25 cellular contexts compared by ENCODE assay signal in genomic region chr6:32833599-32834155, GRCh38. TPM values are rescaled to one million over a fixed set of nuclear protein-coding genes. Genes with fewer than 3 reads are reported as not detected.
DNase-seq lines count a peak whose midpoint lies in the region; ATAC-seq lines count a peak whose summit lies in the region.
"Had no signal": no experiment of that assay in that cellular context is flagged by ENCODE, and none has a peak within 500 bp of the region (broad histone marks: within the 10 kb centered on the region; RNA-seq: fewer than 3 reads in every experiment).

No MANE protein-coding gene starts in this region.

- no peak overlapping the region for H3K4me3 Mint-ChIP-seq in activated naive CD4-positive, alpha-beta T cell treated with anti-CD3 and anti-CD28 coated beads for 36 hours
- H3K4me3 Mint-ChIP-seq in activated naive CD8-positive, alpha-beta T cell treated with anti-CD3 and anti-CD28 coated beads for 36 hours, result peak overlapping the region; percentile 83
- H3K4me3 Mint-ChIP-seq: endodermal cell, mesothelial cell of epicardium had no signal

- no peaks in the 10 kb centered on the region for H4K20me1 ChIP-seq in Karpas-422 (ENCODE audit: insufficient read depth, low read depth, low read length)

- H2AK5ac ChIP-seq in trophoblast cell (ENCODE audit: low read length), result no peak overlapping the region

- H3K4me3 ChIP-seq in Karpas-422 (ENCODE audit: low read length) (no peak overlapping the region), trophoblast cell (ENCODE audit: low read depth, low read length) (no peak overlapping the region)
- H3K4me3 ChIP-seq: gastroesophageal sphincter, GM23248, smooth muscle cell had no signal

- H3K4me1 Mint-ChIP-seq in activated naive CD4-positive, alpha-beta T cell treated with anti-CD3 and anti-CD28 coated beads for 36 hours (ENCODE audit: low read depth), result peaks cover 73% of the 10 kb centered on the region
- peaks cover 65% of the 10 kb centered on the region for H3K4me1 Mint-ChIP-seq in activated naive CD8-positive, alpha-beta T cell treated with anti-CD3 and anti-CD28 coated beads for 36 hours

- H3K4me1 ChIP-seq in Karpas-422 (ENCODE audit: low read length), result peaks cover 45% of the 10 kb centered on the region
- H3K4me1 ChIP-seq in trophoblast cell (ENCODE audit: control insufficient read depth in 1 of 2, insufficient read depth in 2 of 2, low read length in 2 of 2), result peaks cover 5 to 6% of the 10 kb centered on the region in 2 experiments

- peaks cover 54% of the 10 kb centered on the region for H3K79me2 ChIP-seq in Karpas-422 (ENCODE audit: low read length)
- H3K79me2 ChIP-seq in trophoblast cell (ENCODE audit: control insufficient read depth, insufficient read depth, low read length, poor library complexity), result no peaks in the 10 kb centered on the region

- H2BK120ac ChIP-seq in trophoblast cell (ENCODE audit: insufficient read depth, low read length, poor library complexity), result no peak overlapping the region

- no peak for ATAC-seq in GM21723 (IDR thresholded peaks at IDR 0.05; ENCODE audit: unreplicated experiment)
- ATAC-seq: gastroesophageal sphincter, left ventricle myocardium superior had no signal

- H3K27ac Mint-ChIP-seq in activated naive CD4-positive, alpha-beta T cell treated with anti-CD3 and anti-CD28 coated beads for 36 hours, result peak overlapping the region; percentile 69
- peak overlapping the region; percentile 47 for H3K27ac Mint-ChIP-seq in activated naive CD8-positive, alpha-beta T cell treated with anti-CD3 and anti-CD28 coated beads for 36 hours
- H3K27ac Mint-ChIP-seq: endodermal cell, mesothelial cell of epicardium, nephron had no signal

- H4K91ac ChIP-seq in trophoblast cell (ENCODE audit: low read depth, low read length), result no peak overlapping the region

- H4K12ac ChIP-seq in trophoblast cell (ENCODE audit: low read depth, low read length), result no peak overlapping the region

- intact Hi-C loops in activated naive CD4-positive, alpha-beta T cell treated with anti-CD3 and anti-CD28 coated beads for 36 hours (cut with micrococcal nuclease), result no loop called here

- H4K8ac ChIP-seq in trophoblast cell (ENCODE audit: low read depth, low read length), result no peak overlapping the region

- no peaks in the 10 kb centered on the region for H3K9me3 Mint-ChIP-seq in activated naive CD4-positive, alpha-beta T cell treated with anti-CD3 and anti-CD28 coated beads for 36 hours
- H3K9me3 Mint-ChIP-seq in activated naive CD8-positive, alpha-beta T cell treated with anti-CD3 and anti-CD28 coated beads for 36 hours, result no peaks in the 10 kb centered on the region
- H3K9me3 Mint-ChIP-seq: endodermal cell, mesothelial cell of epicardium, nephron had no signal

- H3K9me3 ChIP-seq in Karpas-422 (ENCODE audit: low read length) (no peaks in the 10 kb centered on the region), trophoblast cell (ENCODE audit: insufficient read depth, low read depth, low read length) (no peaks in the 10 kb centered on the region)
- H3K9me3 ChIP-seq: gastroesophageal sphincter had no signal

- H2BK12ac ChIP-seq in trophoblast cell (ENCODE audit: low read length), result no peak overlapping the region

- H3K23ac ChIP-seq in trophoblast cell (ENCODE audit: low read length), result no peak overlapping the region

- H2AFZ ChIP-seq in Karpas-422 (ENCODE audit: low read length), result no peak overlapping the region
- no peak overlapping the region for H2AFZ ChIP-seq in trophoblast cell (ENCODE audit: insufficient read depth, low read length, poor library complexity)
- H2AFZ ChIP-seq: GM23248 had no signal

- no peaks in the 10 kb centered on the region for H3K79me1 ChIP-seq in trophoblast cell (ENCODE audit: low read length)

- peaks cover 75% of the 10 kb centered on the region for H3K36me3 Mint-ChIP-seq in activated naive CD4-positive, alpha-beta T cell treated with anti-CD3 and anti-CD28 coated beads for 36 hours (ENCODE audit: low read depth)
- peaks cover 77% of the 10 kb centered on the region for H3K36me3 Mint-ChIP-seq in activated naive CD8-positive, alpha-beta T cell treated with anti-CD3 and anti-CD28 coated beads for 36 hours

- H3K27me3 ChIP-seq in Karpas-422 (ENCODE audit: low read length) (no peaks in the 10 kb centered on the region), trophoblast cell (ENCODE audit: insufficient read depth, low read length) (peaks cover 2% of the 10 kb centered on the region)
- H3K27me3 ChIP-seq: gastroesophageal sphincter had no signal

- H3K18ac ChIP-seq in trophoblast cell (ENCODE audit: low read length), result no peak overlapping the region

- CTCF ChIA-PET in activated naive CD4-positive, alpha-beta T cell treated with anti-CD3 and anti-CD28 coated beads for 36 hours (lab: Charles Lee), result interaction anchor here (2.9 kb wide), 1 partner anchor 34 kb away, joined by 15 read pairs; no protein-coding TSS in a partner anchor

- H3K14ac ChIP-seq in trophoblast cell (ENCODE audit: low read length), result no peak overlapping the region

- H3K9ac ChIP-seq in Karpas-422 (ENCODE audit: low read length) (no peak overlapping the region), trophoblast cell (ENCODE audit: low read length) (no peak overlapping the region)
- H3K9ac ChIP-seq: GM23248 had no signal

- H3K4ac ChIP-seq in trophoblast cell (ENCODE audit: low read depth, low read length), result no peak overlapping the region

- no peaks in the 10 kb centered on the region for H3K9me2 ChIP-seq in Karpas-422 (replicated peaks; ENCODE audit: insufficient read depth, low read length)

- H3K4me2 ChIP-seq in Karpas-422 (ENCODE audit: low read depth, low read length, poor library complexity, severe bottlenecking) (peak overlapping the region; percentile 18), trophoblast cell (ENCODE audit: low read length) (no peak overlapping the region)
- H3K4me2 ChIP-seq: smooth muscle cell had no signal

- H3K27ac ChIP-seq in Karpas-422 (ENCODE audit: low read length) (no peak overlapping the region), trophoblast cell (ENCODE audit: low read depth, low read length) (no peak overlapping the region)
- H3K27ac ChIP-seq: gastroesophageal sphincter, GM23248 had no signal

- no CpG with 5 or more reads among the region's 5 CpGs for WGBS in trophoblast cell (ENCODE audit: extremely low coverage, insufficient coverage, insufficient read length)

- no peak overlapping the region for H2BK5ac ChIP-seq in trophoblast cell (ENCODE audit: low read depth, low read length, poor library complexity)

- H3K36me3 ChIP-seq in Karpas-422 (ENCODE audit: insufficient read depth, low read length) (peaks cover 68% of the 10 kb centered on the region), trophoblast cell (ENCODE audit: control insufficient read depth in 1 of 2, insufficient read depth in 2 of 2, low read length in 2 of 2) (peaks cover 0 to 2% of the 10 kb centered on the region in 2 experiments)

- no peaks in the 10 kb centered on the region for H3K27me3 Mint-ChIP-seq in activated naive CD4-positive, alpha-beta T cell treated with anti-CD3 and anti-CD28 coated beads for 36 hours (ENCODE audit: low read depth)
- H3K27me3 Mint-ChIP-seq in activated naive CD8-positive, alpha-beta T cell treated with anti-CD3 and anti-CD28 coated beads for 36 hours, result no peaks in the 10 kb centered on the region

- DNase-seq in activated naive CD4-positive, alpha-beta T cell treated with anti-CD3 and anti-CD28 coated beads for 36 hours, result no peak
- DNase-seq in activated naive CD4-positive, alpha-beta T cell treated with anti-CD3 and anti-CD28 coated beads, Interleukin-2, amount 50 U/mL, for 16 hours, result no peak
- no peak for DNase-seq in Karpas-422
- DNase-seq in activated naive CD8-positive, alpha-beta T cell treated with anti-CD3 and anti-CD28 coated beads for 36 hours, result no peak
- DNase-seq in trophoblast cell, result peak; percentile 79 to 88
- no peak for DNase-seq in pons (ENCODE audit: low spot score)
- no peak for DNase-seq in stimulated activated CD4-positive, alpha-beta T cell treated with anti-CD3 and anti-CD28 coated beads, Interleukin-1b, Interleukin-23, amount 100 ng/mL, for 48 hours
- DNase-seq: activated effector memory CD4-positive, alpha-beta T cell treated with Interleukin-2 at 50 U/mL for 16 hours; C1 segment of cervical spinal cord; cortex of kidney; DMS 273 treated with DMSO at 0.1 percent for 48 hours; endodermal cell; GM23248; hypothalamus; left ventricle myocardium superior; MM.1S; NCI-H1436; NCI-H446; stimulated activated CD4-positive, alpha-beta T cell treated with anti-CD3 and anti-CD28 coated beads, Interleukin-2, amount 100 ng/mL, for 48 hours; stimulated activated naive CD4-positive, alpha-beta T cell had no signal

RNA-seq across cellular contexts. Expression of gene TAP2, which starts 4.9 kb away (rescaled TPM):
- total RNA-seq in activated naive CD4-positive, alpha-beta T cell treated with anti-CD3 and anti-CD28 coated beads for 36 hours, result 100 to 1,000 TPM; 136 to 138 TPM
- total RNA-seq in Karpas-422 (2014; rRNA removed; shearing (Covaris generic); ENCODE audit: low replicate concordance), result 93.0 and 140 TPM in 2 replicates
- 100 to 1,000 TPM; 216 to 226 TPM for total RNA-seq in activated naive CD8-positive, alpha-beta T cell treated with anti-CD3 and anti-CD28 coated beads for 36 hours
- polyA plus RNA-seq in trophoblast cell (2013), result 0.82 and 0.92 TPM in 2 replicates

RNA-seq across cellular contexts. Expression of gene PSMB8, which starts 10.2 kb away (rescaled TPM):
- total RNA-seq in activated naive CD4-positive, alpha-beta T cell treated with anti-CD3 and anti-CD28 coated beads for 36 hours, result 100 to 1,000 TPM; 286 to 308 TPM
- total RNA-seq in Karpas-422 (2014; rRNA removed; shearing (Covaris generic); ENCODE audit: low replicate concordance), result 212 and 306 TPM in 2 replicates
- total RNA-seq in activated naive CD8-positive, alpha-beta T cell treated with anti-CD3 and anti-CD28 coated beads for 36 hours, result 100 to 1,000 TPM; 385 to 393 TPM
- polyA plus RNA-seq in trophoblast cell (2013), result 0.16 and 0.17 TPM in 2 replicates

RNA-seq across cellular contexts. Expression of gene HLA-DOB, which starts 16.9 kb away (rescaled TPM):
- total RNA-seq in activated naive CD4-positive, alpha-beta T cell treated with anti-CD3 and anti-CD28 coated beads for 36 hours, result 1 to 10 TPM in 1 of 2 experiments, under 1 TPM in 1; 0.91 to 1.1 TPM
- total RNA-seq in Karpas-422 (2014; rRNA removed; shearing (Covaris generic); ENCODE audit: low replicate concordance), result 77.3 and 91.6 TPM in 2 replicates
- 1 to 10 TPM; 1.9 to 2.1 TPM for total RNA-seq in activated naive CD8-positive, alpha-beta T cell treated with anti-CD3 and anti-CD28 coated beads for 36 hours
- 0.15 and 0.21 TPM in 2 replicates for polyA plus RNA-seq in trophoblast cell (2013)
- total RNA-seq: endodermal cell, GM23248 had no signal
- polyA plus RNA-seq: GM23248, smooth muscle cell had no signal

RNA-seq across cellular contexts. Expression of gene TAP1, which starts 19.8 kb away (rescaled TPM):
- total RNA-seq in activated naive CD4-positive, alpha-beta T cell treated with anti-CD3 and anti-CD28 coated beads for 36 hours, result 100 to 1,000 TPM; 187 TPM
- 120 and 171 TPM in 2 replicates for total RNA-seq in Karpas-422 (2014; rRNA removed; shearing (Covaris generic); ENCODE audit: low replicate concordance)
- total RNA-seq in activated naive CD8-positive, alpha-beta T cell treated with anti-CD3 and anti-CD28 coated beads for 36 hours, result 100 to 1,000 TPM; 337 to 356 TPM
- 1.9 and 2.2 TPM in 2 replicates for polyA plus RNA-seq in trophoblast cell (2013)

RNA-seq across cellular contexts. Expression of gene PSMB9, which starts 20.3 kb away (rescaled TPM):
- 100 to 1,000 TPM; 238 to 241 TPM for total RNA-seq in activated naive CD4-positive, alpha-beta T cell treated with anti-CD3 and anti-CD28 coated beads for 36 hours
- 185 and 284 TPM in 2 replicates for total RNA-seq in Karpas-422 (2014; rRNA removed; shearing (Covaris generic); ENCODE audit: low replicate concordance)
- total RNA-seq in activated naive CD8-positive, alpha-beta T cell treated with anti-CD3 and anti-CD28 coated beads for 36 hours, result 100 to 1,000 TPM; 315 to 316 TPM
- not detected in 2 replicates for polyA plus RNA-seq in trophoblast cell (2013)
- total RNA-seq: endodermal cell, mesothelial cell of epicardium, smooth muscle cell had no signal

Comparison
In these comparisons a context has a peak if more than half of its experiments do, and no peak if none do; other contexts are left out.
1. DNase-seq: peak in trophoblast cell (2 of 2); none in activated naive CD4-positive, alpha-beta T cell treated with anti-CD3 and anti-CD28 coated beads for 36 hours (single experiment), activated naive CD4-positive, alpha-beta T cell treated with anti-CD3 and anti-CD28 coated beads, Interleukin-2, amount 50 U/mL, for 16 hours (single experiment), Karpas-422 (single experiment), activated naive CD8-positive, alpha-beta T cell treated with anti-CD3 and anti-CD28 coated beads for 36 hours (single experiment), pons (single experiment) and stimulated activated CD4-positive, alpha-beta T cell treated with anti-CD3 and anti-CD28 coated beads, Interleukin-1b, Interleukin-23, amount 100 ng/mL, for 48 hours (single experiment).
2. RNA of gene HLA-DOB, which starts 16.9 kb away (total RNA-seq): 77.3 to 91.6 TPM in Karpas-422; 1.9 to 2.1 TPM in activated naive CD8-positive, alpha-beta T cell treated with anti-CD3 and anti-CD28 coated beads for 36 hours and 0.91 to 1.1 TPM in activated naive CD4-positive, alpha-beta T cell treated with anti-CD3 and anti-CD28 coated beads for 36 hours; every median in the first group is over 10 times any median in the second.